In genomic region chr12:129401572-129401971, GRCh38 we compare ENCODE assay signal across 18 cellular contexts.
"Had no signal": no experiment of that assay in that cellular context is flagged by ENCODE, and none has a peak within 500 bp of the region (broad histone marks: within the 10 kb centered on the region; RNA-seq: fewer than 3 reads in every experiment).

No MANE protein-coding gene starts in this region.

- DNase-seq: activated CD4-positive, alpha-beta memory T cell treated with anti-CD3 and anti-CD28 coated beads for 36 hours; activated CD4-positive, alpha-beta T cell treated with anti-CD3 and anti-CD28 coated beads for 4 hours; activated naive CD4-positive, alpha-beta T cell treated with Interleukin-2 at 50 U/mL for 16 hours; activated T-cell treated with anti-CD3 and anti-CD28 coated beads for 4 hours; caudate nucleus; dorsolateral prefrontal cortex; foreskin fibroblast; left cardiac atrium; lower lobe of right lung; nephron progenitor cell; nucleus accumbens; posterior cingulate gyrus; retina; stimulated activated naive CD4-positive, alpha-beta T cell treated with Interleukin-2 at 50 U/mL for 16 hours; substantia nigra; trophoblast cell had no signal

- H3K4me2 ChIP-seq: hepatocyte had no signal

- H3K4me1 ChIP-seq: lower lobe of right lung had no signal

- H3K4me3 ChIP-seq: dorsolateral prefrontal cortex, hepatocyte, lower lobe of right lung had no signal

- H3K27ac ChIP-seq: dorsolateral prefrontal cortex, epithelial cell of prostate, hepatocyte, lower lobe of right lung had no signal

- H3K9me3 ChIP-seq: lower lobe of right lung had no signal

- H3K27me3 ChIP-seq: dorsolateral prefrontal cortex, hepatocyte had no signal

- H3K79me2 ChIP-seq: hepatocyte had no signal

- H3K36me3 ChIP-seq: lower lobe of right lung had no signal
